In genomic region chr2:60880988-60881932, GRCh38 we compare ENCODE assay signal across 8 cellular contexts. TPM values are rescaled to one million over a fixed set of nuclear protein-coding genes. Genes with fewer than 3 reads are reported as not detected.
DNase-seq lines count a peak whose midpoint lies in the region; ATAC-seq, FAIRE-seq and TF ChIP-seq lines count a peak whose summit lies in the region.

Gene REL (plus strand): TSS chr2:60881574. CDS start chr2:60881841, 267 bp downstream.

- no peaks in the 10 kb centered on the region for H3K9me2 ChIP-seq in SU-DHL-6 (replicated peaks; ENCODE audit: insufficient read depth, low read length)

- H3K27ac ChIP-seq in SU-DHL-6 (ENCODE audit: low read depth, low read length) (peak within 1 kb of the TSS; percentile 98), pancreas (peak within 1 kb of the TSS; percentile 95 to 99 (median 98)), thyroid gland (peak within 1 kb of the TSS; percentile 95 to 99 (median 98))

- peak within 1 kb of the TSS; percentile 99 for H3K9ac ChIP-seq in SU-DHL-6 (ENCODE audit: low read length)

- intact Hi-C loops in Right ventricle myocardium superior (cut with DNase I) (no loop called here), pancreas (cut with DNase I) (no loop called here), thyroid gland (cut with DNase I) (no loop called here)

- peaks cover 18% of the 10 kb centered on the region for H3K4me1 Mint-ChIP-seq in activated naive CD8-positive, alpha-beta T cell treated with anti-CD3 and anti-CD28 coated beads, Interleukin-2, amount 10 ng/mL, durations not matched to agents 7 days and 5 days

- H3K27ac Mint-ChIP-seq in activated naive CD8-positive, alpha-beta T cell treated with anti-CD3 and anti-CD28 coated beads, Interleukin-2, amount 10 ng/mL, durations not matched to agents 7 days and 5 days = peak within 1 kb of the TSS; percentile 99

- peaks cover 21 to 27% (median 27%) of the 10 kb centered on the region in 3 donors for H3K4me1 ChIP-seq in pancreas
- peaks cover 13 to 16% of the 10 kb centered on the region in 2 donors for H3K4me1 ChIP-seq in thyroid gland

- 1% methylated on average over 80 to 98 of the region's 98 CpGs for WGBS in pancreas, 2 donors
- 0 to 2% methylated on average over 16 to 41 of the region's 98 CpGs for WGBS in thyroid gland, 2 donors

- no peaks in the 10 kb centered on the region for H3K27me3 Mint-ChIP-seq in activated naive CD8-positive, alpha-beta T cell treated with anti-CD3 and anti-CD28 coated beads, Interleukin-2, amount 10 ng/mL, durations not matched to agents 7 days and 5 days

- H3K36me3 ChIP-seq in SU-DHL-6 (ENCODE audit: low read length) (peaks cover 39% of the 10 kb centered on the region), pancreas (no peaks in the 10 kb centered on the region), thyroid gland (no peaks in the 10 kb centered on the region)

- ATAC-seq in HG02588 (IDR thresholded peaks at IDR 0.05; ENCODE audit: unreplicated experiment) (peak; percentile 83), Right ventricle myocardium superior (ENCODE audit: poor library complexity) (peak; percentile 98), pancreas (peak; percentile 89 to 94 (median 93))
- ATAC-seq in activated naive CD8-positive, alpha-beta T cell treated with anti-CD3 and anti-CD28 coated beads, Interleukin-2, amount 10 ng/mL, durations not matched to agents 7 days and 5 days (ENCODE audit: low read depth) = peak; percentile 85

- no peak within 1 kb of the TSS for H2AFZ ChIP-seq in SU-DHL-6 (ENCODE audit: low read depth, low read length, severe bottlenecking)

- FAIRE-seq in pancreas (lab: Jason Lieb, UNC) = no peak

- peak within 1 kb of the TSS; percentile 100 for H3K4me3 Mint-ChIP-seq in activated naive CD8-positive, alpha-beta T cell treated with anti-CD3 and anti-CD28 coated beads, Interleukin-2, amount 10 ng/mL, durations not matched to agents 7 days and 5 days

- peak within 1 kb of the TSS; percentile 90 for H3K4me2 ChIP-seq in SU-DHL-6 (ENCODE audit: low read depth, low read length, poor library complexity, severe bottlenecking)

- peaks cover 1% of the 10 kb centered on the region for H3K36me3 Mint-ChIP-seq in activated naive CD8-positive, alpha-beta T cell treated with anti-CD3 and anti-CD28 coated beads, Interleukin-2, amount 10 ng/mL, durations not matched to agents 7 days and 5 days

- no peaks in the 10 kb centered on the region for H3K9me3 ChIP-seq in SU-DHL-6 (ENCODE audit: insufficient read depth, low read length)
- H3K9me3 ChIP-seq in pancreas = no peaks in the 10 kb centered on the region
- no peaks in the 10 kb centered on the region for H3K9me3 ChIP-seq in thyroid gland

- TF ChIP-seq POLR2A in thyroid gland (IDR thresholded peaks at IDR 0.05) = peak; percentile 57 to 95

- peaks cover 49% of the 10 kb centered on the region for H3K79me2 ChIP-seq in SU-DHL-6 (ENCODE audit: insufficient read depth, low read length)

- peaks cover 59% of the 10 kb centered on the region for H3F3A ChIP-seq in SU-DHL-6 (ENCODE audit: insufficient read depth)

- no peaks in the 10 kb centered on the region for H3K27me3 ChIP-seq in SU-DHL-6 (ENCODE audit: low read length)
- no peaks in the 10 kb centered on the region for H3K27me3 ChIP-seq in pancreas
- H3K27me3 ChIP-seq in thyroid gland = no peaks in the 10 kb centered on the region

- no peak for TF ChIP-seq CTCF in GM12865 (IDR thresholded peaks at IDR 0.05; ENCODE audit: insufficient read depth, low read depth, low read length, missing control alignments)
- no peak for TF ChIP-seq CTCF in SU-DHL-6 (IDR thresholded peaks at IDR 0.05; ENCODE audit: insufficient read depth, low read length, poor library complexity, severe bottlenecking)
- no peak for TF ChIP-seq CTCF in pancreas (IDR thresholded peaks at IDR 0.05)
- peak in 3 of 6 experiments; percentile 11 to 29 (median 28) for TF ChIP-seq CTCF in thyroid gland (IDR thresholded peaks at IDR 0.05)

- H3K9me3 Mint-ChIP-seq in activated naive CD8-positive, alpha-beta T cell treated with anti-CD3 and anti-CD28 coated beads, Interleukin-2, amount 10 ng/mL, durations not matched to agents 7 days and 5 days = no peaks in the 10 kb centered on the region

- H4K20me1 ChIP-seq in SU-DHL-6 (ENCODE audit: low read depth, low read length) = peaks cover 26% of the 10 kb centered on the region

- DNase-seq in GM12865 (ENCODE audit: low read depth) = peak; percentile 96
- DNase-seq in NCI-H1048 (lab: John Stamatoyannopoulos, UW) = peak; percentile 61
- DNase-seq in activated naive CD8-positive, alpha-beta T cell treated with anti-CD3 and anti-CD28 coated beads, Interleukin-2, amount 10 ng/mL, durations not matched to agents 7 days and 5 days = peak; percentile 94
- DNase-seq in Right ventricle myocardium superior = peak; percentile 95
- DNase-seq in pancreas = peak; percentile 92 to 96 (median 95)
- peak; percentile 90 to 93 for DNase-seq in thyroid gland

- POLR2A ChIA-PET in activated naive CD8-positive, alpha-beta T cell treated with anti-CD3 and anti-CD28 coated beads, Interleukin-2, amount 10 ng/mL, durations not matched to agents 7 days and 5 days (lab: Charles Lee) = interaction anchor here (0.5 to 3.0 kb wide), 25 partner anchors 11 to 594 kb away, joined by 3 to 34 read pairs (median 5); partner anchors contain the start of genes PAPOLG, PEX13 and SANBR

- H3K4me3 ChIP-seq in GM12865 (ENCODE audit: low read depth, low read length) (peak within 1 kb of the TSS; percentile 89), SU-DHL-6 (ENCODE audit: insufficient read depth, low read length, poor library complexity, severe bottlenecking) (peak within 1 kb of the TSS; percentile 100), pancreas (peak within 1 kb of the TSS; percentile 53 to 91 (median 73)), thyroid gland (replicated peaks in 1 of 3) (peak within 1 kb of the TSS; percentile 83 to 86 (median 83))

RNA-seq across cellular contexts. Expression of gene REL, which starts in this region (rescaled TPM):
- 10 to 100 TPM; 27.9 to 28.8 TPM for total RNA-seq in activated naive CD8-positive, alpha-beta T cell treated with anti-CD3 and anti-CD28 coated beads, Interleukin-2, amount 10 ng/mL, durations not matched to agents 7 days and 5 days
- 4.4 TPM for total RNA-seq in Right ventricle myocardium superior
- 10 to 100 TPM in 2 of 6 donors, 1 to 10 TPM in 4; 5.7 to 11.9 (median 7.6) TPM for total RNA-seq in pancreas
- polyA plus RNA-seq in pancreas = 1 to 10 TPM; 1.5 to 1.9 TPM
- total RNA-seq in thyroid gland = 10 to 100 TPM; 15.0 to 32.1 (median 16.9) TPM

Comparison
In these comparisons a context has a peak if more than half of its experiments do, and no peak if none do; other contexts are left out.
1. Peak in every context shown above with its lines: DNase-seq, ATAC-seq, H3K4me3 ChIP-seq and H3K27ac ChIP-seq.